In the genomic region with DNA sequence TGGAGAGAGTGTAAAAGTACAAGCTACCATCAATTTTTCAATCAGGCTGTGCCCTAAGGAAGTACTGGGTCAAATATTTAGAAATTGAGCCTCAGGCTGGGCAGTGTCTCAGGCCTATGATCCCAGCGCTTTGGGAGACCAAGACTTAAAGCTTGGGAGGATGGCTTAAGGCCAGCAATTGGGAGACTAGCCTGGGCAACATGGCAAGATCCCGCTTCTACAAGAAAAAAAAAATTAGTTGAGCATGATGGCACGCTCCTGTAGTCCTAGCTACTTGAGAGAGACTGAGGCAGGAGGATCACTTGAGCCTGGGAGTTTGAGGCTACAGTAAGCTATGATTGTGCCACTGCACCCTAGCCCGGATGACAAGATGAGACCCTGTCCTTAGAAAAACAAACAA, we compare ENCODE assay signal across 9 cellular contexts. TPM values are rescaled to one million over a fixed set of nuclear protein-coding genes. Genes with fewer than 3 reads are reported as not detected.
DNase-seq lines count a peak whose midpoint lies in the region; ATAC-seq and TF ChIP-seq lines count a peak whose summit lies in the region.
"Had no signal": no experiment of that assay in that cellular context is flagged by ENCODE, and none has a peak within 500 bp of the region (broad histone marks: within the 10 kb centered on the region; RNA-seq: fewer than 3 reads in every experiment).

No MANE protein-coding gene starts in this region.

- H3K4me3 Mint-ChIP-seq in activated CD4-positive, alpha-beta T cell treated with anti-CD3 and anti-CD28 coated beads, Interleukin-2, amount 10 ng/mL, durations not matched to agents 24 days and 14 days = peak overlapping the region; percentile 98

- H3K4me1 Mint-ChIP-seq in activated CD4-positive, alpha-beta T cell treated with anti-CD3 and anti-CD28 coated beads, Interleukin-2, amount 10 ng/mL, durations not matched to agents 24 days and 14 days = peaks cover 32% of the 10 kb centered on the region

- H3K36me3 Mint-ChIP-seq in activated CD4-positive, alpha-beta T cell treated with anti-CD3 and anti-CD28 coated beads, Interleukin-2, amount 10 ng/mL, durations not matched to agents 24 days and 14 days (ENCODE audit: low read depth) = peaks cover 5% of the 10 kb centered on the region

- H3K36me3 ChIP-seq in iPS-18a (ENCODE audit: control insufficient read depth, low read depth, low read length) (no peaks in the 10 kb centered on the region), stomach (no peaks in the 10 kb centered on the region), MG63 (no peaks in the 10 kb centered on the region)

- TF ChIP-seq POLR2A in stomach (IDR thresholded peaks at IDR 0.05) = no peak

- TF ChIP-seq CTCF in VCaP (conservative IDR thresholded peaks at IDR 0.05) = no peak
- no peak for TF ChIP-seq CTCF in stomach (IDR thresholded peaks at IDR 0.05)

- no peak overlapping the region for H3K9ac ChIP-seq in iPS-18a (ENCODE audit: low read length)

- H3K9me3 Mint-ChIP-seq in activated CD4-positive, alpha-beta T cell treated with anti-CD3 and anti-CD28 coated beads, Interleukin-2, amount 10 ng/mL, durations not matched to agents 24 days and 14 days = no peaks in the 10 kb centered on the region

- H3K27me3 ChIP-seq in iPS-18a (ENCODE audit: control insufficient read depth, insufficient read depth, low read length) = no peaks in the 10 kb centered on the region
- H3K27me3 ChIP-seq in stomach = no peaks in the 10 kb centered on the region
- no peaks in the 10 kb centered on the region for H3K27me3 ChIP-seq in MG63

- no peak for DNase-seq in activated CD4-positive, alpha-beta T cell treated with anti-CD3 and anti-CD28 coated beads, Interleukin-2, amount 10 ng/mL, durations not matched to agents 24 days and 14 days
- DNase-seq in activated CD4-positive, alpha-beta T cell treated with anti-CD3 and anti-CD28 coated beads, Interleukin-2, amount 50 U/mL, for 1 hour = no peak
- DNase-seq in stomach = no peak
- DNase-seq in MG63 = no peak
- DNase-seq: NCI-H446 treated with DMSO at 0.1 percent for 48 hours had no signal

- H3K27ac ChIP-seq in VCaP (peak overlapping the region; percentile 98), iPS-18a (ENCODE audit: low read length) (no peak overlapping the region), stomach (peak overlapping the region in 4 of 5 donors; percentile 97 to 98 (median 98))

- no peak for ATAC-seq in GM18909 (IDR thresholded peaks at IDR 0.05; ENCODE audit: poor library complexity, unreplicated experiment)
- ATAC-seq in GM21360 (IDR thresholded peaks at IDR 0.05; ENCODE audit: unreplicated experiment) = no peak

- peak overlapping the region; percentile 100 for H3K27ac Mint-ChIP-seq in activated CD4-positive, alpha-beta T cell treated with anti-CD3 and anti-CD28 coated beads, Interleukin-2, amount 10 ng/mL, durations not matched to agents 24 days and 14 days

- no peaks in the 10 kb centered on the region for H3K27me3 Mint-ChIP-seq in activated CD4-positive, alpha-beta T cell treated with anti-CD3 and anti-CD28 coated beads, Interleukin-2, amount 10 ng/mL, durations not matched to agents 24 days and 14 days

- intact Hi-C loops in activated CD4-positive, alpha-beta T cell treated with anti-CD3 and anti-CD28 coated beads, Interleukin-2, amount 10 ng/mL, durations not matched to agents 24 days and 14 days (cut with micrococcal nuclease) = loop anchor here (1.0 to 5.0 kb wide), 2 partner anchors 34 to 1335 kb away; a partner anchor contains a TSS
- intact Hi-C loops in stomach (cut with DNase I; ENCODE audit: low total_unique reads) = no loop called here

- 86 to 99% (median 89%) methylated on average over 4 of the region's 4 CpGs for WGBS in stomach, 5 donors

- H3K4me3 ChIP-seq in iPS-18a (ENCODE audit: low read length) (peak overlapping the region; percentile 86), stomach (no peak overlapping the region), MG63 (no peak overlapping the region)

- H3K4me1 ChIP-seq in iPS-18a (ENCODE audit: control insufficient read depth, low read depth, low read length) (peaks cover 15% of the 10 kb centered on the region), stomach (peaks cover 16 to 29% (median 26%) of the 10 kb centered on the region in 4 donors)

- no peak for TF ChIP-seq EP300 in stomach (IDR thresholded peaks at IDR 0.05)

- H3K9me3 ChIP-seq in iPS-18a (ENCODE audit: control insufficient read depth, low read depth, low read length) = no peaks in the 10 kb centered on the region
- H3K9me3 ChIP-seq in stomach = no peaks in the 10 kb centered on the region
- H3K9me3 ChIP-seq in MG63 = no peaks in the 10 kb centered on the region

RNA-seq across cellular contexts. Expression of a gene that starts 2.0 kb away (rescaled TPM):
- total RNA-seq in activated CD4-positive, alpha-beta T cell treated with anti-CD3 and anti-CD28 coated beads, Interleukin-2, amount 10 ng/mL, durations not matched to agents 24 days and 14 days = 72.1 and 74.1 TPM in 2 replicates
- total RNA-seq in stomach = 100 to 1,000 TPM in 2 of 5 donors, 10 to 100 TPM in 3; 55.2 to 150 (median 88.8) TPM
- polyA plus RNA-seq in stomach = 10 to 100 TPM; 21.0 to 32.6 (median 29.0) TPM
- total RNA-seq in MG63 (2014; rRNA removed; shearing (Covaris generic); ENCODE audit: low replicate concordance) = 44.8 and 50.2 TPM in 2 replicates
